Comparison of ENCODE assay signal across 26 cellular contexts in the genomic region with DNA sequence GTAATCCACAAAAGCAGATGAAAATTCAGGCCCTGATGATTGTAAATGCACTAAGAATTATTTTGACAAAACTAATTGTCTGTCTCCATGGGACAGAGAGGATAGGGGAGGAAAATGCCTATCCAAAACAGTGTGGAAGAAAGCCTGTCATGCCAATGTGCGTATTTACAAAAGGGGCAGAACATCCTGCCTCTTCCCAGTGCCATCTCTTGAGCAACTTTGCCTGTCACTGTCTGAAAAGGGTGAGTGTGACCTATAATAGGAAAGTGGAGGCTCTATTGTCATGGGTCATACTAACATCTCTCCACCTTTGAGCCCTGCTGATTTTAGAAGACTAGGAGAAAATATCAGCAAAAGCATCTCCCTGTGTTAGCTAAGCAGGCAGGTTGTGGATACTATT.
"Had no signal": no experiment of that assay in that cellular context is flagged by ENCODE, and none has a peak within 500 bp of the region (broad histone marks: within the 10 kb centered on the region; RNA-seq: fewer than 3 reads in every experiment).

No MANE protein-coding gene starts in this region.

- H3K4me1 Mint-ChIP-seq: stimulated activated memory B cell treated with anti-CD40 and anti-IgM and Interleukin-4, amounts not matched to agents 10 μg/mL and 1 μg/mL and 100 μg/mL, for 72 hours; stimulated activated naive CD8-positive, alpha-beta T cell treated with anti-CD3 and anti-CD28 coated beads, Interleukin-15, amount 100 ng/mL, for 72 hours had no signal

- H3K79me2 ChIP-seq: hepatocyte had no signal

- H2AFZ ChIP-seq: hepatocyte had no signal

- H3K36me3 Mint-ChIP-seq: stimulated activated memory B cell treated with anti-CD40 and anti-IgM and Interleukin-4, amounts not matched to agents 10 μg/mL and 1 μg/mL and 100 μg/mL, for 72 hours had no signal

- H3K4me1 ChIP-seq: left ventricle myocardium inferior, prostate gland, spleen, suprapubic skin, upper lobe of left lung, vagina had no signal

- H3K4me3 ChIP-seq: hepatocyte, left ventricle myocardium inferior, lung, mucosa of descending colon, pancreas, prostate gland, skin epidermis, spleen, suprapubic skin, thoracic aorta, tibial artery, upper lobe of left lung, vagina had no signal

- DNase-seq: islet precursor cell; left ventricle myocardium inferior; mesendoderm; midbrain; mucosa of descending colon; naive thymus-derived CD4-positive, alpha-beta T cell; pancreas; posterior cingulate gyrus; retina; right cardiac atrium; spleen; stimulated activated CD4-positive, alpha-beta T cell treated with anti-CD3 and anti-CD28 coated beads, Interleukin-4, amount 100 ng/mL, for 24 hours; stimulated activated naive CD4-positive, alpha-beta T cell treated with Interleukin-2 at 50 U/mL for 16 hours; stimulated activated naive CD8-positive, alpha-beta T cell treated with anti-CD3 and anti-CD28 coated beads, Interleukin-15, amount 100 ng/mL, for 72 hours; tibial artery; upper lobe of left lung had no signal

- H3K4me3 Mint-ChIP-seq: naive thymus-derived CD4-positive, alpha-beta T cell; natural killer cell treated with Interleukin-12 subunit alpha and Interleukin-12 subunit beta and Interleukin-15 and Interleukin-18, amount 100 ng/mL, for 72 hours; stimulated activated memory B cell treated with anti-CD40 and anti-IgM and Interleukin-4, amounts not matched to agents 10 μg/mL and 1 μg/mL and 100 μg/mL, for 72 hours; stimulated activated naive CD8-positive, alpha-beta T cell treated with anti-CD3 and anti-CD28 coated beads, Interleukin-15, amount 100 ng/mL, for 72 hours had no signal

- H3K4me2 ChIP-seq: hepatocyte had no signal

- H3K27ac Mint-ChIP-seq: naive thymus-derived CD4-positive, alpha-beta T cell; natural killer cell treated with Interleukin-12 subunit alpha and Interleukin-12 subunit beta and Interleukin-15 and Interleukin-18, amount 100 ng/mL, for 72 hours; stimulated activated memory B cell treated with anti-CD40 and anti-IgM and Interleukin-4, amounts not matched to agents 10 μg/mL and 1 μg/mL and 100 μg/mL, for 72 hours; stimulated activated naive CD8-positive, alpha-beta T cell treated with anti-CD3 and anti-CD28 coated beads, Interleukin-15, amount 100 ng/mL, for 72 hours had no signal

- H3K36me3 ChIP-seq: left ventricle myocardium inferior, pancreas, prostate gland, spleen, suprapubic skin, thoracic aorta, tibial artery, upper lobe of left lung, vagina had no signal

- H3K27me3 ChIP-seq: hepatocyte, pancreas, spleen, suprapubic skin, tibial artery, upper lobe of left lung, vagina had no signal

- ATAC-seq: mucosa of descending colon; naive thymus-derived CD4-positive, alpha-beta T cell; natural killer cell treated with Interleukin-12 subunit alpha and Interleukin-12 subunit beta and Interleukin-15 and Interleukin-18, amount 100 ng/mL, for 72 hours; pancreas; right cardiac atrium; sciatic nerve; stimulated activated memory B cell treated with anti-CD40 and anti-IgM and Interleukin-4, amounts not matched to agents 10 μg/mL and 1 μg/mL and 100 μg/mL, for 72 hours; stimulated activated naive CD8-positive, alpha-beta T cell treated with anti-CD3 and anti-CD28 coated beads, Interleukin-15, amount 100 ng/mL, for 72 hours had no signal

- H3K27ac ChIP-seq: hepatocyte, left ventricle myocardium inferior, pancreas, prostate gland, skin epidermis, spleen, suprapubic skin, thoracic aorta, tibial artery, upper lobe of left lung, vagina had no signal

- H3K9me3 ChIP-seq: mucosa of descending colon, pancreas, prostate gland, suprapubic skin, upper lobe of left lung, vagina had no signal
